9 cellular contexts compared by ENCODE assay signal in the genomic region with DNA sequence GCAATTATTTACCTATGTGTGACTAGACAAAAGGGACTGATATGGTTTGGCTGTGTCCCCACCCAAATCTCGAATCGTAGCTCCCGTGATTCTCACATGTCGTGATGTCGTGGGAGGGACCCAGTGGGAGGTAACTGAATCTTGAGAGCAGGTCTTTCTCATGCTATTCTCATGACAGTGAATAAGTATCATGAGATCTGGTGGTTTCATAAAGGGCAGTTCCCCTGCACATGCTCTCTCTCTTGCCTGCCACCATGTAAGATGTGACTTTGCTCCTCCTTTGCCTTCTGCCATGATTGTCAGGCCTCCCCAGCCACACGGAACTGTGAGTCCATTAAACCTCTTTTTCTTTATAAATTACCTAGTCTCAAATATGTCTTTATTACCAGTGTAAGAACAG. TPM values are rescaled to one million over a fixed set of nuclear protein-coding genes. Genes with fewer than 3 reads are reported as not detected.
DNase-seq lines count a peak whose midpoint lies in the region; ATAC-seq and TF ChIP-seq lines count a peak whose summit lies in the region.
"Not testable (repeated sequence)": the region's sequence is repeated elsewhere in the genome, so short reads cannot be mapped to it uniquely, and the experiment has no call there.
"Had no signal": no experiment of that assay in that cellular context is flagged by ENCODE, and none has a peak within 500 bp of the region (broad histone marks: within the 10 kb centered on the region; RNA-seq: fewer than 3 reads in every experiment).

No MANE protein-coding gene starts in this region.

- not testable (repeated sequence) for H3K4me3 ChIP-seq in HEK293 (ENCODE audit: low read depth, low read length); dorsolateral prefrontal cortex; heart left ventricle; right atrium auricular region; sigmoid colon; spleen

- WGBS in heart left ventricle, 4 donors: 94 to 98% (median 98%) methylated on average over 6 of the region's 6 CpGs
- 95 to 97% methylated on average over 6 of the region's 6 CpGs for WGBS in sigmoid colon, 2 donors
- WGBS in spleen, 5 donors: 81 to 95% (median 91%) methylated on average over 6 of the region's 6 CpGs

- not testable (repeated sequence) for ATAC-seq in heart left ventricle

- not testable (repeated sequence) for H3K27me3 ChIP-seq in dorsolateral prefrontal cortex; heart left ventricle; right atrium auricular region; sigmoid colon; spleen (replicated peaks in 1 of 7)

- not testable (repeated sequence) for TF ChIP-seq EP300 in sigmoid colon (IDR thresholded peaks at IDR 0.05)

- not testable (repeated sequence) for TF ChIP-seq CTCF in HEK293 (tag by site-specific recombination; IDR thresholded peaks at IDR 0.05); dorsolateral prefrontal cortex (IDR thresholded peaks at IDR 0.05 in 54 of 56, conservative IDR thresholded peaks at IDR 0.05 in 2 of 56; ENCODE audit: low read depth in 1 of 56, partially characterized antibody in 56 of 56); heart left ventricle (IDR thresholded peaks at IDR 0.05); right atrium auricular region (IDR thresholded peaks at IDR 0.05); sigmoid colon (IDR thresholded peaks at IDR 0.05); spleen (IDR thresholded peaks at IDR 0.05 in 8 of 11, conservative IDR thresholded peaks at IDR 0.05 in 3 of 11)

- POLR2A ChIA-PET in HEK293 (lab: Yijun Ruan, JAX): not testable (repeated sequence)

- CTCF ChIA-PET in HEK293 (lab: Yijun Ruan, JAX): not testable (repeated sequence)

- DNase-seq in dorsolateral prefrontal cortex; heart left ventricle; right atrium auricular region (ENCODE audit: low spot score); sigmoid colon; spleen: not testable (repeated sequence)

- H3K27ac ChIP-seq in HEK293 (ENCODE audit: extremely low read depth, low read depth, low read length): not testable (repeated sequence)
- H3K27ac ChIP-seq in dorsolateral prefrontal cortex (peak overlapping the region in 46 of 59 donors; percentile 2 to 88 (median 66)), heart left ventricle (peak overlapping the region in 10 of 12 donors; percentile 33 to 73 (median 63)), right atrium auricular region (peak overlapping the region; percentile 56 to 80), sigmoid colon (peak overlapping the region; percentile 64 to 70 (median 67)), spleen (peak overlapping the region in 7 of 8 donors; percentile 1 to 42 (median 22)), temporal lobe (ENCODE audit: low read depth, low read length) (peak overlapping the region; percentile 49)

- H3K9me3 ChIP-seq in HEK293 (ENCODE audit: control insufficient read depth, insufficient read depth, low read depth, low read length); heart left ventricle; right atrium auricular region; sigmoid colon: not testable (repeated sequence)
- H3K9me3 ChIP-seq in spleen: peaks cover 0 to 15% (median 8%) of the 10 kb centered on the region in 8 donors

- H3K36me3 ChIP-seq in HEK293 (ENCODE audit: control insufficient read depth in 2 of 2, insufficient read depth in 1 of 2, low read length in 2 of 2): peaks cover 0 to 28% of the 10 kb centered on the region in 2 experiments; a peak in 1 of 3 replicates
- H3K36me3 ChIP-seq in heart left ventricle: peaks cover 0 to 17% (median 0%) of the 10 kb centered on the region in 9 donors
- H3K36me3 ChIP-seq in right atrium auricular region, sigmoid colon, spleen: not testable (repeated sequence)

- H3K4me1 ChIP-seq in HEK293 (ENCODE audit: control insufficient read depth, insufficient read depth, low read length): not testable (repeated sequence)
- H3K4me1 ChIP-seq in heart left ventricle (peaks cover 0 to 85% (median 37%) of the 10 kb centered on the region in 12 donors), right atrium auricular region (peaks cover 0 to 71% of the 10 kb centered on the region in 2 donors), sigmoid colon (peaks cover 0 to 60% (median 45%) of the 10 kb centered on the region in 4 donors), spleen (peaks cover 6 to 36% (median 21%) of the 10 kb centered on the region in 6 donors)

- TF ChIP-seq POLR2A in heart left ventricle (IDR thresholded peaks at IDR 0.05); sigmoid colon (IDR thresholded peaks at IDR 0.05); spleen (IDR thresholded peaks at IDR 0.05): not testable (repeated sequence)

- intact Hi-C loops in dorsolateral prefrontal cortex (cut with DNase I); sigmoid colon (cut with DNase I); spleen (cut with DNase I; ENCODE audit: low total_unique reads): not testable (repeated sequence)
- intact Hi-C loops in heart left ventricle (cut with DNase I): loop anchor here in 5 of 10 donors (5.0 kb wide), 1 partner anchor 35 kb away; a partner anchor contains a TSS

TF ChIP-seq in HEK293, 187 proteins besides CTCF, POLR2A, EP300 and RAD21:
- peak; percentile 31 for TF ChIP-seq SETDB1 (IDR thresholded peaks at IDR 0.05; ENCODE audit: insufficient read length, low read length)

RNA-seq across cellular contexts. Expression of a gene that starts 37.2 kb away (rescaled TPM):
- total RNA-seq in dorsolateral prefrontal cortex (10 to 100 TPM in 112 of 120 experiments, 1 to 10 TPM in 8; 6.6 to 36.7 (median 15.0) TPM), heart left ventricle (10 to 100 TPM in 8 of 9 donors, 1 to 10 TPM in 1; 9.6 to 41.3 (median 16.0) TPM), right atrium auricular region (10 to 100 TPM; 13.2 to 16.8 TPM), sigmoid colon (10 to 100 TPM in 3 of 4 donors, 1 to 10 TPM in 1; 8.6 to 25.5 (median 14.3) TPM), spleen (10 to 100 TPM; 12.1 to 49.2 (median 24.8) TPM), temporal lobe (27.5 TPM)
- polyA plus RNA-seq in heart left ventricle (1 to 10 TPM; 6.4 to 7.5 TPM), sigmoid colon (1 to 10 TPM; 3.3 to 6.0 (median 4.9) TPM), spleen (10 to 100 TPM in 1 of 3 donors, 1 to 10 TPM in 2; 4.9 to 15.3 (median 4.9) TPM)
- total RNA-seq: CD8-positive, alpha-beta T cell had no signal
- polyA plus RNA-seq: CD4-positive, CD25-positive, alpha-beta regulatory T cell had no signal
